8 cellular contexts compared by ENCODE assay signal in the genomic region with DNA sequence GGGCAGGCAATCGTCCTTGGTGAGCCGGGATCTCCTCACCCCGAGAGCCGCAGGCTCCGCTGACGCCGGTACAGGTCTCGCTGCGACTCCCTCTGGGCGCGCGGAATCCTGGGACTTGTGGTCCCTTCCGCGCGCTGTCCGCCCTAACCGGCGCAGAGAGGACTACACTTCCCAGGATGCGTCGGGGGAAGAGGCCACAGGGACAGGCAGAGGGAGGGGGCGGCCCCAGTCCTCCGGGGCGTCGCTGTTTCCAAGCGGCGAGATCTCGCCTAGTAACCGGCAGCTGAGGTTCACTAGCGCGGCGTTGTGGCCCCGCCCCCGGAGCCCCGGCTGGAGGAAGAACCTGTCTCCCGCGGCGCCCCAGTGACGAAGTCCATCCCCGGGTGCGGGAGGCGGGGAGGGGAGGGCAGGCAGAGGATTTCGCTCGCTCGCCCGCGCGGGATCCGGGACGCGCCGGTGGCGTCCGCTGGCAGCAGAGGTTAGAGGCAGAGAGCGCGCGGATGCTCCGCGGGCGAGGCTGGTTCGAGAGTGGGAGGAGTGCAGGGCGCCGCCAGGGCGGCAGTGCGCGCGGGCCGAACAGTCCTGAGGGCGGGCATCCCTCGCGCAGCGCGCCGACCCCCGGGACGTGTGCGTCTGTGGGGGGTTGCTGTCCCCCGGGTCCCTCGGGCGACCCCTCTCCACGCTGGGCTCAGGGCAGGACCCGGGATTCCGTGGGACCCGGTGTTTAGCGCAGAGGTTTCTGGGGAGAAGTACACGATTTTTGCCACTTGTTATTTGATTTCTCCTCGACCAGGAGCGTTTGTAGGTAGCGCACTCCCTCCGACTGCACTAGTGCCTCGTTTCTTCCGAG. TPM values are rescaled to one million over a fixed set of nuclear protein-coding genes. Genes with fewer than 3 reads are reported as not detected.
DNase-seq lines count a peak whose midpoint lies in the region; ATAC-seq lines count a peak whose summit lies in the region.

A gene (plus strand): TSS at position 363 of the 850 bp plus-strand sequence. CDS start 1,400 bp downstream, outside the sequence.

- peak within 1 kb of the TSS; percentile 80 for H3K4me3 Mint-ChIP-seq in activated CD4-positive, alpha-beta T cell treated with anti-CD3 and anti-CD28 coated beads for 36 hours

- peaks cover 42% of the 10 kb centered on the region for H3K27me3 Mint-ChIP-seq in activated CD4-positive, alpha-beta T cell treated with anti-CD3 and anti-CD28 coated beads for 36 hours

- intact Hi-C loops in activated CD4-positive, alpha-beta T cell treated with anti-CD3 and anti-CD28 coated beads for 36 hours (cut with DNase I, micrococcal nuclease), result loop anchor here (1.0 to 10.0 kb wide), 21 partner anchors 43 to 959 kb away; a partner anchor contains a TSS

- H3K36me3 Mint-ChIP-seq in activated CD4-positive, alpha-beta T cell treated with anti-CD3 and anti-CD28 coated beads for 36 hours (ENCODE audit: low read depth), result no peaks in the 10 kb centered on the region

- POLR2A ChIA-PET in activated CD4-positive, alpha-beta T cell treated with anti-CD3 and anti-CD28 coated beads for 36 hours (lab: Charles Lee), result interaction anchor here (1.0 to 1.3 kb wide), 2 partner anchors 9 to 327 kb away, joined by 3 read pairs; a partner anchor contains a TSS

- H3K27ac ChIP-seq in cingulate gyrus (ENCODE audit: low read depth, low read length), result peak within 1 kb of the TSS; percentile 82

- peak; percentile 99 for ATAC-seq in GM19043 (IDR thresholded peaks at IDR 0.05; ENCODE audit: low read depth, unreplicated experiment)
- ATAC-seq in HG03439 (IDR thresholded peaks at IDR 0.05; ENCODE audit: unreplicated experiment), result peak; percentile 98
- ATAC-seq in activated CD4-positive, alpha-beta T cell treated with anti-CD3 and anti-CD28 coated beads for 36 hours, result peak; percentile 99

- CTCF ChIA-PET in activated CD4-positive, alpha-beta T cell treated with anti-CD3 and anti-CD28 coated beads for 36 hours (lab: Charles Lee), result interaction anchor here (0.6 to 1.9 kb wide), 8 partner anchors 15 to 283 kb away, joined by 3 to 6 read pairs (median 3); no protein-coding TSS in a partner anchor

- DNase-seq in AML-193 (lab: John Stamatoyannopoulos, UW) (peak; percentile 96 to 97), NCI-H510A (lab: John Stamatoyannopoulos, UW) (peak; percentile 98), kidney glomerular epithelial cell (lab: John Stamatoyannopoulos, UW) (peak; percentile 99)
- DNase-seq in activated CD4-positive, alpha-beta T cell treated with anti-CD3 and anti-CD28 coated beads for 36 hours, result peak; percentile 99
- DNase-seq in stimulated activated CD4-positive, alpha-beta T cell treated with anti-CD3 and anti-CD28 coated beads, Interleukin-1b, Interleukin-23, amount 100 ng/mL, for 1 hour (ENCODE audit: low read depth in 2 of 2), result peak; percentile 92 to 93

- H3K9me3 Mint-ChIP-seq in activated CD4-positive, alpha-beta T cell treated with anti-CD3 and anti-CD28 coated beads for 36 hours (ENCODE audit: low read depth), result no peaks in the 10 kb centered on the region

- H3K27ac Mint-ChIP-seq in activated CD4-positive, alpha-beta T cell treated with anti-CD3 and anti-CD28 coated beads for 36 hours, result peak within 1 kb of the TSS; percentile 65

- peaks cover 12% of the 10 kb centered on the region for H3K4me1 Mint-ChIP-seq in activated CD4-positive, alpha-beta T cell treated with anti-CD3 and anti-CD28 coated beads for 36 hours

RNA-seq across cellular contexts. Expression of the gene that starts here (rescaled TPM):
- total RNA-seq in activated CD4-positive, alpha-beta T cell treated with anti-CD3 and anti-CD28 coated beads for 36 hours, result under 1 TPM; 0.16 to 0.30 TPM

Comparison
In these comparisons a context has a peak if more than half of its experiments do, and no peak if none do; other contexts are left out.
1. Peak in every context shown above with its lines: DNase-seq, ATAC-seq and H3K27ac ChIP-seq.
2. Peak in DNase-seq and ATAC-seq in activated CD4-positive, alpha-beta T cell treated with anti-CD3 and anti-CD28 coated beads for 36 hours; RNA of the gene not detected or under 1 TPM.